21 cellular contexts compared by ENCODE assay signal in genomic region chr2:207090389-207090788, GRCh38.
DNase-seq lines count a peak whose midpoint lies in the region; ATAC-seq and TF ChIP-seq lines count a peak whose summit lies in the region.
"Had no signal": no experiment of that assay in that cellular context is flagged by ENCODE, and none has a peak within 500 bp of the region (broad histone marks: within the 10 kb centered on the region; RNA-seq: fewer than 3 reads in every experiment).

No MANE protein-coding gene starts in this region.

- no peaks in the 10 kb centered on the region for H3K9me2 ChIP-seq in SK-N-SH
- H3K9me2 ChIP-seq in GM23338 (ENCODE audit: insufficient read depth): no peaks in the 10 kb centered on the region

- peaks cover 58% of the 10 kb centered on the region for H3K4me1 Mint-ChIP-seq in GM23338

- H3K9me3 ChIP-seq in SK-N-SH: no peaks in the 10 kb centered on the region
- H3K9me3 ChIP-seq: body of pancreas, esophagus squamous epithelium, upper lobe of left lung had no signal

- no peak overlapping the region for H3K4me3 Mint-ChIP-seq in GM23338
- H3K4me3 Mint-ChIP-seq: effector memory CD8-positive, alpha-beta T cell; T-helper 2 cell treated with Interferon-gamma antibody and Interleukin-4, amounts not matched to agents 5 μg/mL and 100 μg/mL, for 36 hours had no signal

- WGBS in SK-N-SH (ENCODE audit: low lambda C conversion rate): 93% methylated on average over 5 of the region's 5 CpGs

- peaks cover 11% of the 10 kb centered on the region; the same call in 2 of the 3 replicates for H3K36me3 Mint-ChIP-seq in GM23338 (ENCODE audit: low read depth)

- CTCF ChIA-PET in SK-N-SH (lab: Yijun Ruan, JAX): interaction anchor here (1.5 kb wide), 1 partner anchor 383 kb away, joined by 5 read pairs; no protein-coding TSS in a partner anchor

- peaks cover 4% of the 10 kb centered on the region for H3K27me3 Mint-ChIP-seq in GM23338 (ENCODE audit: insufficient read depth, low read depth, poor library complexity)
- H3K27me3 Mint-ChIP-seq: progenitor cell of endocrine pancreas had no signal

- ATAC-seq in SK-N-SH treated with all-trans-retinoic acid at 6 μM for 48 hours: no peak
- no peak for ATAC-seq in GM23338
- no peak for ATAC-seq in HG02870 (IDR thresholded peaks at IDR 0.05; ENCODE audit: unreplicated experiment)
- ATAC-seq: body of pancreas; effector memory CD8-positive, alpha-beta T cell had no signal

- no peaks in the 10 kb centered on the region for H3K27me3 ChIP-seq in SK-N-SH (ENCODE audit: insufficient read depth)
- no peaks in the 10 kb centered on the region for H3K27me3 ChIP-seq in GM23338 (ENCODE audit: insufficient read depth)
- H3K27me3 ChIP-seq in dorsolateral prefrontal cortex: no peaks in the 10 kb centered on the region
- H3K27me3 ChIP-seq: body of pancreas, esophagus squamous epithelium, upper lobe of left lung had no signal

- H3K9me3 Mint-ChIP-seq in GM23338: no peaks in the 10 kb centered on the region
- H3K9me3 Mint-ChIP-seq: effector memory CD8-positive, alpha-beta T cell had no signal

- no peak overlapping the region for H3K4me2 ChIP-seq in SK-N-SH
- H3K4me2 ChIP-seq in GM23338: no peak overlapping the region

- no peak overlapping the region for H2AFZ ChIP-seq in SK-N-SH (ENCODE audit: low read depth)
- H2AFZ ChIP-seq in GM23338: no peak overlapping the region

- POLR2A ChIA-PET in SK-N-SH (lab: Yijun Ruan, JAX): interaction anchor here (1.6 kb wide), 1 partner anchor 76 kb away, joined by 4 read pairs; the partner anchor contains the start of gene KLF7

- peak overlapping the region; percentile 30; the same call in 1 of the 2 replicates for H3K27ac Mint-ChIP-seq in GM23338
- H3K27ac Mint-ChIP-seq: effector memory CD8-positive, alpha-beta T cell; progenitor cell of endocrine pancreas; T-helper 2 cell treated with Interferon-gamma antibody and Interleukin-4, amounts not matched to agents 5 μg/mL and 100 μg/mL, for 36 hours had no signal

- TF ChIP-seq CTCF in SK-N-SH (IDR thresholded peaks at IDR 0.05) (no peak), GM23338 (conservative IDR thresholded peaks at IDR 0.05; ENCODE audit: low read depth in 2 of 2) (no peak), dorsolateral prefrontal cortex (IDR thresholded peaks at IDR 0.05 in 54 of 56, conservative IDR thresholded peaks at IDR 0.05 in 2 of 56; ENCODE audit: low read depth in 1 of 56, partially characterized antibody in 56 of 56) (no peak)

- H3K4me1 ChIP-seq in SK-N-SH (ENCODE audit: control insufficient read depth in 1 of 2, insufficient read depth in 2 of 2, low read depth in 1 of 2, low read length in 1 of 2) (peaks cover 6 to 59% of the 10 kb centered on the region in 2 experiments; a peak in 3 of 4 replicates), GM23338 (ENCODE audit: insufficient read depth) (peaks cover 50% of the 10 kb centered on the region)
- H3K4me1 ChIP-seq: body of pancreas had no signal

- no peak overlapping the region for H3K4me3 ChIP-seq in SK-N-SH (ENCODE audit: low read depth in 2 of 2, low read length in 1 of 2)
- no peak overlapping the region for H3K4me3 ChIP-seq in GM23338
- H3K4me3 ChIP-seq in dorsolateral prefrontal cortex: peak overlapping the region in 1 of 59 donors; percentile 10
- H3K4me3 ChIP-seq: body of pancreas, esophagus squamous epithelium, upper lobe of left lung had no signal

- H3K27ac ChIP-seq in SK-N-SH (ENCODE audit: low read depth in 2 of 2, low read length in 1 of 2) (peak overlapping the region; percentile 1 to 99; a peak in 2 of 4 replicates), GM23338 (ENCODE audit: low read depth) (no peak overlapping the region), dorsolateral prefrontal cortex (peak overlapping the region in 41 of 59 donors; percentile 3 to 71 (median 38))
- H3K27ac ChIP-seq: body of pancreas, esophagus squamous epithelium had no signal

- H3K36me3 ChIP-seq in SK-N-SH (replicated peaks in 1 of 2; ENCODE audit: control insufficient read depth in 1 of 2, insufficient read depth in 2 of 2, low read length in 1 of 2) (peaks cover 33 to 54% of the 10 kb centered on the region in 2 experiments), GM23338 (ENCODE audit: insufficient read depth) (no peaks in the 10 kb centered on the region)

- TF ChIP-seq EP300 in SK-N-SH (IDR thresholded peaks at IDR 0.05; ENCODE audit: borderline replicate concordance in 1 of 2, low read depth in 1 of 2, low read length in 1 of 2): no peak

- H3K79me2 ChIP-seq in SK-N-SH (ENCODE audit: insufficient read depth): peaks cover 100% of the 10 kb centered on the region
- H3K79me2 ChIP-seq in GM23338 (replicated peaks; ENCODE audit: insufficient read depth): peaks cover 31% of the 10 kb centered on the region

- no peak for DNase-seq in SK-N-SH
- DNase-seq in GM23338 (ENCODE audit: low spot score): no peak
- DNase-seq in dorsolateral prefrontal cortex: no peak
- DNase-seq in pons (ENCODE audit: low spot score): peak; percentile 54
- DNase-seq in activated T-cell treated with anti-CD3 and anti-CD28 coated beads for 4 hours: no peak
- DNase-seq in posterior vena cava (ENCODE audit: low spot score): no peak
- DNase-seq: activated CD4-positive, alpha-beta T cell treated with anti-CD3 and anti-CD28 coated beads, Interleukin-2, amount 50 U/mL, for 48 hours; body of pancreas; DND-41; effector memory CD8-positive, alpha-beta T cell; esophagus squamous epithelium; GOT3; hypothalamus; Kasumi-1; NCI-H1694; NCI-H69; upper lobe of left lung had no signal

- TF ChIP-seq RAD21 in SK-N-SH (IDR thresholded peaks at IDR 0.05; ENCODE audit: low read length): no peak

- H3F3A ChIP-seq in SK-N-SH (replicated peaks; ENCODE audit: insufficient read depth) (no peaks in the 10 kb centered on the region), GM23338 (replicated peaks; ENCODE audit: low read depth) (no peaks in the 10 kb centered on the region)

- no peak overlapping the region for H3K9ac ChIP-seq in SK-N-SH

- intact Hi-C loops in dorsolateral prefrontal cortex (cut with DNase I): no loop called here
- intact Hi-C loops in posterior vena cava (cut with DNase I): no loop called here

- peaks cover 79% of the 10 kb centered on the region for H4K20me1 ChIP-seq in SK-N-SH (ENCODE audit: insufficient read depth)
- H4K20me1 ChIP-seq in GM23338 (replicated peaks; ENCODE audit: insufficient read depth): no peaks in the 10 kb centered on the region

TF ChIP-seq in SK-N-SH, 30 proteins besides CTCF, POLR2A, EP300 and RAD21 (continues in another document):
- no peak for TF ChIP-seq NRF1 (IDR thresholded peaks at IDR 0.05; ENCODE audit: low read depth, low read length)
- no peak for TF ChIP-seq IRF3 (IDR thresholded peaks at IDR 0.05; ENCODE audit: low read depth, low read length)
- no peak for TF ChIP-seq GATA2 (CRISPR knock-in tag; IDR thresholded peaks at IDR 0.05)

TF ChIP-seq in SK-N-SH treated with all-trans-retinoic acid at 6 μM for 48 hours, 23 proteins besides CTCF, POLR2A, EP300 and RAD21 (continues in another document):
- no peak for TF ChIP-seq OSR1 (CRISPR knock-in tag; IDR thresholded peaks at IDR 0.05)
- no peak for TF ChIP-seq TCF4 (CRISPR knock-in tag; IDR thresholded peaks at IDR 0.05; ENCODE audit: borderline replicate concordance)
- TF ChIP-seq RARB (CRISPR knock-in tag; IDR thresholded peaks at IDR 0.05): no peak
- TF ChIP-seq CSRNP3 (CRISPR knock-in tag; IDR thresholded peaks at IDR 0.05): no peak
- no peak for TF ChIP-seq ESRRG (CRISPR knock-in tag; IDR thresholded peaks at IDR 0.05)
- no peak for TF ChIP-seq CSDC2 (CRISPR knock-in tag; IDR thresholded peaks at IDR 0.05)
- TF ChIP-seq ZNF565 (CRISPR knock-in tag; conservative IDR thresholded peaks at IDR 0.05; ENCODE audit: low read depth): no peak
- no peak for TF ChIP-seq ISL1 (CRISPR knock-in tag; IDR thresholded peaks at IDR 0.05)
- no peak for TF ChIP-seq ZNF8 (CRISPR knock-in tag; IDR thresholded peaks at IDR 0.05)
- no peak for TF ChIP-seq TOX (CRISPR knock-in tag; IDR thresholded peaks at IDR 0.05; ENCODE audit: borderline replicate concordance)

TF ChIP-seq in GM23338, 12 proteins besides CTCF, POLR2A, EP300 and RAD21 (continues in another document):
- TF ChIP-seq EZH2phosphoT487 (IDR thresholded peaks at IDR 0.05; ENCODE audit: unreplicated experiment) (no peak), JUNB (IDR thresholded peaks at IDR 0.05; ENCODE audit: unreplicated experiment) (no peak)
